Comparison of ENCODE assay signal across 8 cellular contexts in genomic region chr12:56723352-56723751, GRCh38. TPM values are rescaled to one million over a fixed set of nuclear protein-coding genes. Genes with fewer than 3 reads are reported as not detected.
DNase-seq lines count a peak whose midpoint lies in the region; ATAC-seq and TF ChIP-seq lines count a peak whose summit lies in the region.

No MANE protein-coding gene starts in this region.

- no peaks in the 10 kb centered on the region for H3K9me3 Mint-ChIP-seq in natural killer cell

- no peaks in the 10 kb centered on the region for H3K27me3 Mint-ChIP-seq in natural killer cell (ENCODE audit: low read depth in 2 of 2)

- H3K4me3 Mint-ChIP-seq in natural killer cell, result peak overlapping the region; percentile 99

- H3K9me3 ChIP-seq in KOPT-K1 (ENCODE audit: insufficient read depth, low read length, poor library complexity, severe bottlenecking) (no peaks in the 10 kb centered on the region), colonic mucosa (no peaks in the 10 kb centered on the region)

- H3K27ac ChIP-seq in KOPT-K1 (ENCODE audit: low read depth, low read length, poor library complexity, severe bottlenecking) (peak overlapping the region; percentile 84), colonic mucosa (peak overlapping the region; percentile 90)

- DNase-seq in AG09309 (ENCODE audit: low read depth), result no peak
- no peak for DNase-seq in colonic mucosa
- DNase-seq in natural killer cell, result no peak
- DNase-seq in NCI-H1048 (lab: John Stamatoyannopoulos, UW), result no peak
- no peak for DNase-seq in dermis blood vessel endothelial cell
- DNase-seq in SIG-M5 treated with dmso at 0.1 percent for 504 hours (lab: John Stamatoyannopoulos, UW; ENCODE audit: unreplicated experiment), result no peak

- intact Hi-C loops in colonic mucosa (cut with DNase I), result loop anchor here (5.0 to 10.0 kb wide), 2 partner anchors 36 to 79 kb away; partner anchors contain the start of genes ATP5F1B and PTGES3
- intact Hi-C loops in natural killer cell (cut with micrococcal nuclease), result no loop called here

- ATAC-seq in natural killer cell, result no peak
- no peak for ATAC-seq in GM21528 (IDR thresholded peaks at IDR 0.05; ENCODE audit: low FRiP score, unreplicated experiment)

- peaks cover 16% of the 10 kb centered on the region for H3K36me3 Mint-ChIP-seq in natural killer cell

- peak overlapping the region; percentile 88 for H3K4me3 ChIP-seq in AG09309 (ENCODE audit: control insufficient read depth, low read depth, low read length)
- peak overlapping the region; percentile 86 for H3K4me3 ChIP-seq in colonic mucosa

- H3K27me3 ChIP-seq in colonic mucosa, result no peaks in the 10 kb centered on the region

- TF ChIP-seq CTCF in AG09309 (IDR thresholded peaks at IDR 0.05; ENCODE audit: control insufficient read depth, insufficient read depth, low read depth, low read length, missing control alignments) (no peak), colonic mucosa (IDR thresholded peaks at IDR 0.05) (no peak), natural killer cell (IDR thresholded peaks at IDR 0.05) (no peak)

- peaks cover 13% of the 10 kb centered on the region for H3K4me1 ChIP-seq in colonic mucosa

- H3K36me3 ChIP-seq in KOPT-K1 (ENCODE audit: insufficient read depth, low read length) (peaks cover 70% of the 10 kb centered on the region), colonic mucosa (peaks cover 5% of the 10 kb centered on the region)

- H3K9ac ChIP-seq in colonic mucosa (ENCODE audit: low read depth in 2 of 2, low read length in 2 of 2), result peak overlapping the region; percentile 24 to 100

- H3K27ac Mint-ChIP-seq in natural killer cell, result peak overlapping the region; percentile 98

- peaks cover 73 to 77% of the 10 kb centered on the region in 2 donors for H3K4me1 Mint-ChIP-seq in natural killer cell

RNA-seq across cellular contexts. Expression of gene NACA, which starts 1.7 kb away (rescaled TPM):
- total RNA-seq in colonic mucosa, result 100 to 1,000 TPM; 622 to 763 TPM
- 100 to 1,000 TPM; 644 to 785 (median 695) TPM for total RNA-seq in natural killer cell
- total RNA-seq in dermis blood vessel endothelial cell, result 1,174 and 1,321 TPM in 2 replicates

RNA-seq across cellular contexts. Expression of gene PRIM1, which starts 28.8 kb away (rescaled TPM):
- 10 to 100 TPM in 1 of 2 donors, 1 to 10 TPM in 1; 6.5 to 18.6 TPM for total RNA-seq in colonic mucosa
- total RNA-seq in natural killer cell, result 10 to 100 TPM; 10.1 to 11.9 (median 10.4) TPM
- 7.7 and 12.4 TPM in 2 replicates for total RNA-seq in dermis blood vessel endothelial cell

RNA-seq across cellular contexts. Expression of gene PTGES3, which starts 35.3 kb away (rescaled TPM):
- 100 to 1,000 TPM; 242 to 303 TPM for total RNA-seq in colonic mucosa
- 10 to 100 TPM; 79.2 to 93.8 (median 93.4) TPM for total RNA-seq in natural killer cell
- total RNA-seq in dermis blood vessel endothelial cell, result 54.1 and 116 TPM in 2 replicates

RNA-seq across cellular contexts. Expression of gene HSD17B6, which starts 39.8 kb away (rescaled TPM):
- total RNA-seq in colonic mucosa (1 to 10 TPM; 2.0 to 5.8 TPM), natural killer cell (1 to 10 TPM in 1 of 3 donors, under 1 TPM in 1, not detected in 1; 0.16 to 1.4 TPM), dermis blood vessel endothelial cell (0.51 TPM in 1 of 2 replicates, not detected in the other)
